31 cellular contexts compared by ENCODE assay signal in the genomic region with DNA sequence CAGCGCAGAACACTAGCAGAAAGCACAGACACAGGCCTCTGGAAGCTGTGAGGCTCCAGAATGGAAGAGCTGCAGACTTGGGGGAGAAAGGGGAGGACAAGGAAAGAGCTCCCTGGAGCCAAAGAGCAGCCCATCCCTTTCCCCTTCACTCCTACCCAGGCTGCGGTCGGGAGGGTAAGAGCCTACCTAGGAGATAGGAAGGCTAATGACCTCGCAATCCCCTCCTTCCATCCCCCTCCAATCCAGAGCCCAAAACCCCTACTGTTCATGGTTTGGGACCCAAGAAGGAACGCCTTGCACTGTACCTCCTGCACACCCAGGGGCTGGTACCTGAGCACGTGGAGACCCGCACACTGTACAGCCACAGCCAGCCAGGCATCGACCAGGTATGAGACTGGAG. TPM values are rescaled to one million over a fixed set of nuclear protein-coding genes. Genes with fewer than 3 reads are reported as not detected.
"Had no signal": no experiment of that assay in that cellular context is flagged by ENCODE, and none has a peak within 500 bp of the region (broad histone marks: within the 10 kb centered on the region; RNA-seq: fewer than 3 reads in every experiment).

No MANE protein-coding gene starts in this region.

- H3K27ac ChIP-seq: ascending aorta, SJCRH30, SK-N-MC had no signal

- DNase-seq: activated CD4-positive, alpha-beta T cell treated with anti-CD3 and anti-CD28 coated beads for 36 hours; activated CD4-positive, alpha-beta T cell treated with anti-CD3 and anti-CD28 coated beads, Interleukin-2, amount 10 ng/mL, durations not matched to agents 7 days and 5 days; activated CD4-positive, alpha-beta T cell treated with anti-CD3 and anti-CD28 coated beads, Interleukin-2, amount 50 U/mL, for 48 hours; activated CD8-positive, alpha-beta memory T cell treated with anti-CD3 and anti-CD28 coated beads for 24 hours; activated CD8-positive, alpha-beta memory T cell treated with anti-CD3 and anti-CD28 coated beads, Interleukin-2, amount 10 ng/mL, durations not matched to agents 7 days and 5 days; activated CD8-positive, alpha-beta memory T cell treated with anti-CD3 and anti-CD28 coated beads, Interleukin-2, amount 50 U/mL, for 48 hours; activated naive CD4-positive, alpha-beta T cell treated with anti-CD3 and anti-CD28 coated beads, Interleukin-2, amount 10 ng/mL, durations not matched to agents 7 days and 5 days; amygdala; cerebellar nuclear complex; Karpas-422; KBM-7; MG63; NCI-H1048; NCI-H1436 treated with DMSO at 0.1 percent for 48 hours; NCI-H1694 treated with DMSO at 0.1 percent for 48 hours; NCI-H2029; NCI-H345; NCI-H524 treated with DMSO at 0.1 percent for 48 hours; SHP77; SJCRH30 had no signal

- H3K27ac Mint-ChIP-seq: activated CD4-positive, alpha-beta T cell treated with anti-CD3 and anti-CD28 coated beads for 36 hours; activated CD4-positive, alpha-beta T cell treated with anti-CD3 and anti-CD28 coated beads, Interleukin-2, amount 10 ng/mL, durations not matched to agents 7 days and 5 days; activated CD8-positive, alpha-beta memory T cell treated with anti-CD3 and anti-CD28 coated beads, Interleukin-2, amount 10 ng/mL, durations not matched to agents 7 days and 5 days; activated naive CD4-positive, alpha-beta T cell treated with anti-CD3 and anti-CD28 coated beads, Interleukin-2, amount 10 ng/mL, durations not matched to agents 7 days and 5 days; activated naive CD8-positive, alpha-beta T cell; activated T-helper 2 cell treated with anti-CD3 and anti-CD28 coated beads, Interferon-gamma antibody, Interleukin-2, Interleukin-4, amounts not matched to agents 10 μg/mL and 5 μg/mL and 100 μg/mL, durations not matched to agents 14 hours and 24 hours and 36 hours; T-helper 2 cell treated with Interferon-gamma antibody and Interleukin-4, amounts not matched to agents 5 μg/mL and 100 μg/mL, for 36 hours; WTC11 had no signal

- H3K4me3 ChIP-seq: ascending aorta, MG63, SJCRH30, SK-N-MC had no signal

- H3K9me3 ChIP-seq: ascending aorta, MG63, SJCRH30 had no signal

- H3K4me1 Mint-ChIP-seq: activated CD4-positive, alpha-beta T cell treated with anti-CD3 and anti-CD28 coated beads for 36 hours; activated CD4-positive, alpha-beta T cell treated with anti-CD3 and anti-CD28 coated beads, Interleukin-2, amount 10 ng/mL, durations not matched to agents 7 days and 5 days; activated CD8-positive, alpha-beta memory T cell treated with anti-CD3 and anti-CD28 coated beads, Interleukin-2, amount 10 ng/mL, durations not matched to agents 7 days and 5 days; activated naive CD4-positive, alpha-beta T cell treated with anti-CD3 and anti-CD28 coated beads, Interleukin-2, amount 10 ng/mL, durations not matched to agents 7 days and 5 days; WTC11 had no signal

- H3K36me3 ChIP-seq: MG63, SJCRH30 had no signal

- H3K27me3 ChIP-seq: ascending aorta, MG63, SJCRH30 had no signal

- H3K9me3 Mint-ChIP-seq: activated CD4-positive, alpha-beta T cell treated with anti-CD3 and anti-CD28 coated beads, Interleukin-2, amount 10 ng/mL, durations not matched to agents 7 days and 5 days; activated naive CD4-positive, alpha-beta T cell treated with anti-CD3 and anti-CD28 coated beads, Interleukin-2, amount 10 ng/mL, durations not matched to agents 7 days and 5 days; activated T-helper 2 cell treated with anti-CD3 and anti-CD28 coated beads, Interferon-gamma antibody, Interleukin-2, Interleukin-4, amounts not matched to agents 10 μg/mL and 5 μg/mL and 100 μg/mL, durations not matched to agents 14 hours and 24 hours and 36 hours; T-helper 2 cell treated with Interferon-gamma antibody and Interleukin-4, amounts not matched to agents 5 μg/mL and 100 μg/mL, for 36 hours; WTC11 had no signal

- ATAC-seq: activated CD4-positive, alpha-beta T cell treated with anti-CD3 and anti-CD28 coated beads for 36 hours; activated CD4-positive, CD25-positive, alpha-beta regulatory T cell treated with anti-CD3 and anti-CD28 coated beads, Interleukin-2, amount 50 U/mL, for 24 hours; activated CD8-positive, alpha-beta memory T cell treated with anti-CD3 and anti-CD28 coated beads, Interleukin-2, amount 10 ng/mL, durations not matched to agents 7 days and 5 days; Panc1; WTC11 had no signal

- H3K4me1 ChIP-seq: ascending aorta, SJCRH30 had no signal

- H3K4me3 Mint-ChIP-seq: activated CD4-positive, alpha-beta T cell treated with anti-CD3 and anti-CD28 coated beads for 36 hours; activated CD4-positive, alpha-beta T cell treated with anti-CD3 and anti-CD28 coated beads, Interleukin-2, amount 10 ng/mL, durations not matched to agents 7 days and 5 days; activated CD8-positive, alpha-beta memory T cell treated with anti-CD3 and anti-CD28 coated beads, Interleukin-2, amount 10 ng/mL, durations not matched to agents 7 days and 5 days; activated naive CD4-positive, alpha-beta T cell treated with anti-CD3 and anti-CD28 coated beads, Interleukin-2, amount 10 ng/mL, durations not matched to agents 7 days and 5 days; activated naive CD8-positive, alpha-beta T cell; T-helper 2 cell treated with Interferon-gamma antibody and Interleukin-4, amounts not matched to agents 5 μg/mL and 100 μg/mL, for 36 hours; WTC11 had no signal

- H3K27me3 Mint-ChIP-seq: activated CD4-positive, alpha-beta T cell treated with anti-CD3 and anti-CD28 coated beads for 36 hours; activated CD4-positive, alpha-beta T cell treated with anti-CD3 and anti-CD28 coated beads, Interleukin-2, amount 10 ng/mL, durations not matched to agents 7 days and 5 days; activated CD8-positive, alpha-beta memory T cell treated with anti-CD3 and anti-CD28 coated beads, Interleukin-2, amount 10 ng/mL, durations not matched to agents 7 days and 5 days; activated naive CD4-positive, alpha-beta T cell treated with anti-CD3 and anti-CD28 coated beads, Interleukin-2, amount 10 ng/mL, durations not matched to agents 7 days and 5 days; activated naive CD8-positive, alpha-beta T cell had no signal

- H3K36me3 Mint-ChIP-seq: activated CD8-positive, alpha-beta memory T cell treated with anti-CD3 and anti-CD28 coated beads, Interleukin-2, amount 10 ng/mL, durations not matched to agents 7 days and 5 days; activated naive CD4-positive, alpha-beta T cell treated with anti-CD3 and anti-CD28 coated beads, Interleukin-2, amount 10 ng/mL, durations not matched to agents 7 days and 5 days; activated naive CD8-positive, alpha-beta T cell had no signal

RNA-seq across cellular contexts. Expression of a gene that starts 57.5 kb away (rescaled TPM):
- total RNA-seq: activated CD4-positive, alpha-beta T cell treated with anti-CD3 and anti-CD28 coated beads for 36 hours; activated CD4-positive, alpha-beta T cell treated with anti-CD3 and anti-CD28 coated beads, Interleukin-2, amount 10 ng/mL, durations not matched to agents 7 days and 5 days; activated CD8-positive, alpha-beta memory T cell treated with anti-CD3 and anti-CD28 coated beads, Interleukin-2, amount 10 ng/mL, durations not matched to agents 7 days and 5 days; activated T-helper 2 cell treated with anti-CD3 and anti-CD28 coated beads, Interferon-gamma antibody, Interleukin-2, Interleukin-4, amounts not matched to agents 10 μg/mL and 5 μg/mL and 100 μg/mL, durations not matched to agents 14 hours and 24 hours and 36 hours; ascending aorta; NCI-H460; RPMI7951; T-helper 1 cell treated with Interleukin-12 subunit alpha and Interleukin-12 subunit beta and Interleukin-4 antibody, amounts not matched to agents 30 ng/mL and 1 ng/mL, for 36 hours had no signal
